1 cellular context compared by ENCODE assay signal in the genomic region with DNA sequence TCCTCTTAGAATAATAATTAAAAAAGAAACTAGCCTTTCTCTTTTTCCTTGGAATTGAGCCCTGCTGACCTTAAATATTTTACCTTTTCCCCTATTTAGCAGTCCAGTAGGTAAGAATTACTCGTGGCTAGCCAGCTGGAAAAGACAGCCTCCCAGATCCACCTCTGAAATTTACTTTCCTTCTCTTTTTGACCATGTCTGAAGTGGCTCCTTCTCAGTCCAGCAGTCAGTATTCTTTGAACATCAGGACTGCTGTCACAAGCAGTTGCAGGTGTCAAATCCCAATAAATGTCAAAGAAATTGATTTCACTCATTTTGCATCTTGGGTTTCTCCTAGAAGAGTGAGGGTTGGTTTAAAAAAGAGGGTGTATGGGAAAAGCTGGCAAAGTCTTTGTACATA.
TF ChIP-seq lines count a peak whose summit lies in the region.

No MANE protein-coding gene starts in this region.

TF ChIP-seq in Ishikawa, 13 proteins besides CTCF, POLR2A, EP300 and RAD21 (continued from another document):
- TF ChIP-seq REST (IDR thresholded peaks at IDR 0.05; ENCODE audit: low read depth) (no peak), CREB1 (IDR thresholded peaks at IDR 0.05; ENCODE audit: low read depth) (no peak), NFIC (IDR thresholded peaks at IDR 0.05) (peak; percentile 39; the same call in 1 of the 2 replicates), MAX (IDR thresholded peaks at IDR 0.05) (no peak), TCF12 (IDR thresholded peaks at IDR 0.05; ENCODE audit: low read depth) (peak; percentile 63)
